Comparison of ENCODE assay signal across 13 cellular contexts in the genomic region with DNA sequence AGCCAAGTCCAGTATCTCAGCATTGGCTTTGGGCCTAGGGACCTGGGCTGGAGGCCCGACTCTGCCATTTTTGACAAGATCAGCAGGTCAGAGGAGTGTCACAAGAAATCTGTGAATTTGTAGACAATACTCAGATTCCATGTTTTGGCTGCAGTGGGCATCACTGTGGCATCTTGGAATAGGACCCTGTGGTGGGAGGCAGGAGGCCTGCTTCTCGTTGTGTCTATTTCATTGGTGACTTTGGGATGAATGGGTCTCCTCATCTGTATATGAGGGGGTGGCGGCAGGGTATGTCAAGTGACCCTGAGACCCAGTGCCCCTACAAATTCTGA. TPM values are rescaled to one million over a fixed set of nuclear protein-coding genes. Genes with fewer than 3 reads are reported as not detected.
A peak's percentile ranks its signal among the peaks of the same experiment; 100 is the strongest.
DNase-seq lines count a peak whose midpoint lies in the region; ATAC-seq, FAIRE-seq and TF ChIP-seq lines count a peak whose summit lies in the region.
"Had no signal": no experiment of that assay in that cellular context is flagged by ENCODE, and none has a peak within 500 bp of the region (broad histone marks: within the 10 kb centered on the region; RNA-seq: fewer than 3 reads in every experiment).

No MANE protein-coding gene starts in this region.

- peak overlapping the region; percentile 95 for H3K4me2 ChIP-seq in HepG2 (ENCODE audit: low read depth, low read length)

- WGBS in HepG2 (ENCODE audit: low lambda C conversion rate) = 55% methylated on average over 3 of the region's 3 CpGs
- WGBS in right lobe of liver (ENCODE audit: insufficient coverage, low coverage, low lambda C conversion rate, missing lambda C conversion rate) = 51% methylated on average over 3 of the region's 3 CpGs

- H3K9ac ChIP-seq in HepG2 (ENCODE audit: insufficient read depth, low read depth, low read length) = no peak overlapping the region

- in situ Hi-C loops in HepG2 (cut with HindIII; ENCODE audit: extremely low pct_ligation_motif_present, low pct_unique_long_range_greater_than_20kb) = no loop called here
- in situ Hi-C loops in GM13977 (cut with MboI; ENCODE audit: low pct_unique_long_range_greater_than_20kb, low sequenced_read_pairs, unreplicated experiment) = no loop called here

- CTCF ChIA-PET in HepG2 (lab: Yijun Ruan, JAX; ENCODE audit: low intra/inter-chr PET ratio, low total read pairs) (interaction anchor here (2.1 to 5.1 kb wide), 3 partner anchors 60 to 176 kb away, joined by 7 to 54 read pairs (median 37); no protein-coding TSS in a partner anchor), T-cell (lab: Charles Lee) (interaction anchor here (1.3 to 1.7 kb wide), 4 partner anchors 162 to 182 kb away, joined by 5 to 10 read pairs (median 8); a partner anchor contains a TSS)

- POLR2A ChIA-PET in HepG2 (lab: Yijun Ruan, JAX) (interaction anchor here (1.0 to 2.7 kb wide), 6 partner anchors 10 to 180 kb away, joined by 4 to 60 read pairs (median 6); no protein-coding TSS in a partner anchor), T-cell (lab: Charles Lee) (no interaction called here)

- H3K36me3 Mint-ChIP-seq in T-cell = peaks cover 10% of the 10 kb centered on the region

- intact Hi-C loops in HepG2 (cut with micrococcal nuclease; ENCODE audit: unreplicated experiment) = loop anchor here (1.0 kb wide), 1 partner anchor 176 kb away; no protein-coding TSS in a partner anchor
- intact Hi-C loops in right lobe of liver (cut with DNase I) = loop anchor here (2.0 to 5.0 kb wide), 2 partner anchors 174 to 178 kb away; no protein-coding TSS in a partner anchor

- H3K27ac Mint-ChIP-seq in T-cell = peak overlapping the region; percentile 34 to 40

- TF ChIP-seq CTCF in HepG2 (CRISPR knock-in tag; IDR thresholded peaks at IDR 0.05) (no peak), right lobe of liver (IDR thresholded peaks at IDR 0.05) (no peak), GM13977 (IDR thresholded peaks at IDR 0.05; ENCODE audit: extremely low read depth, insufficient read depth, missing control alignments) (no peak)

- H3K27ac ChIP-seq in HepG2 (ENCODE audit: extremely low read length, insufficient read depth, low read length) (no peak overlapping the region), right lobe of liver (no peak overlapping the region), epithelial cell of prostate (peak overlapping the region; percentile 96)

- peak overlapping the region; percentile 6 to 94 (median 60) for H3K4me3 Mint-ChIP-seq in T-cell

- BruUV-seq in HepG2 (replicated peaks; lab: Mats Ljungman, UMichigan) = no TSS peak

- H3K36me3 ChIP-seq in HepG2 (replicated peaks in 1 of 2; ENCODE audit: control insufficient read depth in 1 of 2, insufficient read depth in 2 of 2, low read length in 2 of 2) (peaks cover 33 to 48% of the 10 kb centered on the region in 2 experiments; a peak in 4 of 5 replicates), right lobe of liver (peaks cover 0 to 6% (median 0%) of the 10 kb centered on the region in 4 donors)

- ATAC-seq in HepG2 = no peak
- ATAC-seq in right lobe of liver = no peak
- ATAC-seq in T-cell (replicated peaks in 1 of 4) = no peak

- H3K4me1 Mint-ChIP-seq in T-cell = peaks cover 44 to 51% (median 50%) of the 10 kb centered on the region in 3 donors

- no peak for FAIRE-seq in HepG2 (lab: Jason Lieb, UNC)

- H3K79me2 ChIP-seq in HepG2 (ENCODE audit: insufficient read depth, low read length) = peaks cover 88% of the 10 kb centered on the region

- H3K4me3 ChIP-seq in HepG2 (replicated peaks in 1 of 3; ENCODE audit: insufficient read depth in 1 of 3, low read depth in 2 of 3, low read length in 3 of 3) (peak overlapping the region in 1 of 3 experiments; percentile 98; a peak in 1 of 6 replicates), right lobe of liver (no peak overlapping the region)

- TF ChIP-seq RAD21 in HepG2 (CRISPR knock-in tag; IDR thresholded peaks at IDR 0.05) = no peak

- H3K9me3 ChIP-seq in HepG2 (ENCODE audit: low read length) = no peaks in the 10 kb centered on the region
- no peaks in the 10 kb centered on the region for H3K9me3 ChIP-seq in right lobe of liver
- H3K9me3 ChIP-seq: ascending aorta had no signal

- H3K4me1 ChIP-seq in HepG2 (ENCODE audit: insufficient read depth, low read length) (peaks cover 56% of the 10 kb centered on the region), right lobe of liver (peaks cover 0 to 22% (median 2%) of the 10 kb centered on the region in 4 donors)

- H3K27me3 Mint-ChIP-seq in T-cell = no peaks in the 10 kb centered on the region

- H3K27me3 ChIP-seq in HepG2 (ENCODE audit: control insufficient read depth in 1 of 2, insufficient read depth in 2 of 2, low read length in 2 of 2) = no peaks in the 10 kb centered on the region; a peak in 1 of 5 replicates
- no peaks in the 10 kb centered on the region for H3K27me3 ChIP-seq in right lobe of liver
- H3K27me3 ChIP-seq: ascending aorta had no signal

- H3K9me3 Mint-ChIP-seq in T-cell = no peaks in the 10 kb centered on the region

- no peak overlapping the region for H2AFZ ChIP-seq in HepG2 (ENCODE audit: low read length)

- no peak for TF ChIP-seq EP300 in HepG2 (IDR thresholded peaks at IDR 0.05; ENCODE audit: low read depth in 2 of 2, low read length in 2 of 2)
- no peak for TF ChIP-seq EP300 in HepG2 (CRISPR knock-in tag; IDR thresholded peaks at IDR 0.05; ENCODE audit: borderline replicate concordance)

- H4K20me1 ChIP-seq in HepG2 (ENCODE audit: insufficient read depth, low read length) = peaks cover 73% of the 10 kb centered on the region

- DNase-seq in HepG2 (ENCODE audit: low spot score) (no peak), right lobe of liver (no peak), T-cell (no peak), epithelial cell of prostate (ENCODE audit: low read depth, low spot score) (no peak), NCI-H1105 treated with DMSO at 0.1 percent for 48 hours (lab: John Stamatoyannopoulos, UW) (no peak), nucleus accumbens (lab: John Stamatoyannopoulos, UW) (no peak), HuH-7.5 (ENCODE audit: low spot score) (no peak), GM13977 (ENCODE audit: low spot score) (no peak)

- no peak for TF ChIP-seq POLR2A in HepG2 (IDR thresholded peaks at IDR 0.05; ENCODE audit: insufficient read depth in 1 of 2, low read depth in 2 of 2, low read length in 2 of 2)
- TF ChIP-seq POLR2A in right lobe of liver (IDR thresholded peaks at IDR 0.05) = no peak

RNA-seq across cellular contexts. Expression of a gene that starts 3.3 kb away (rescaled TPM):
- total RNA-seq in HepG2 (2016; rRNA removed; fragmentation: Illumina TruSeq; extraction: Trizol) (13.5 and 17.5 TPM in 2 replicates), right lobe of liver (1 to 10 TPM; 3.6 to 9.4 (median 5.8) TPM), T-cell (10 to 100 TPM; 25.2 to 40.3 (median 37.8) TPM)
- total RNA-seq in HepG2 (2016; cell fraction: cytosol; rRNA removed; fragmentation: Illumina TruSeq; extraction: Trizol; ENCODE audit: low read depth) = 3.3 and 3.4 TPM in 2 replicates
- total RNA-seq in HepG2 (2016; cell fraction: insoluble cytoplasmic fraction; rRNA removed; fragmentation: Illumina TruSeq; extraction: Trizol) = 14.9 and 16.1 TPM in 2 replicates
- 10.8 and 11.9 TPM in 2 replicates for total RNA-seq in HepG2 (2016; cell fraction: membrane; rRNA removed; fragmentation: Illumina TruSeq; extraction: Trizol)
- total RNA-seq in HepG2 (2016; cell fraction: nucleus; rRNA removed; fragmentation: Illumina TruSeq; extraction: Trizol) = 15.0 and 15.3 TPM in 2 replicates
- polyA plus RNA-seq in HepG2 (2011; rRNA removed) = 6.2 and 8.1 TPM in 2 replicates
- polyA plus RNA-seq in HepG2 (2011; cell fraction: cytosol; rRNA removed) = 3.4 and 5.1 TPM in 2 replicates
- 22.0 and 24.2 TPM in 2 replicates for polyA plus RNA-seq in HepG2 (2011; cell fraction: nucleus; rRNA removed)
- polyA plus RNA-seq in HepG2 (2012) = 14.6 and 19.5 TPM in 2 replicates
- polyA plus RNA-seq in HepG2 (2016; cell fraction: cytosol; fragmentation: Illumina TruSeq; extraction: Trizol; ENCODE audit: low read depth) = 1.9 and 2.1 TPM in 2 replicates
- 20.1 and 30.7 TPM in 2 replicates for polyA plus RNA-seq in HepG2 (2016; cell fraction: insoluble cytoplasmic fraction; fragmentation: Illumina TruSeq; extraction: Trizol; ENCODE audit: low read depth)
- 5.4 and 6.0 TPM in 2 replicates for polyA plus RNA-seq in HepG2 (2016; cell fraction: membrane; fragmentation: Illumina TruSeq; extraction: Trizol; ENCODE audit: low read depth)
- 23.1 and 30.5 TPM in 2 replicates for polyA plus RNA-seq in HepG2 (2016; cell fraction: nucleus; fragmentation: Illumina TruSeq; extraction: Trizol; ENCODE audit: insufficient read depth, low read depth)
- polyA minus RNA-seq in HepG2 (2011; rRNA and poly(A)+ RNA removed; ENCODE audit: low replicate concordance) = 26.0 and 33.5 TPM in 2 replicates
- 17.1 and 17.5 TPM in 2 replicates for polyA minus RNA-seq in HepG2 (2011; cell fraction: cytosol; rRNA and poly(A)+ RNA removed)
- 20.3 and 23.0 TPM in 2 replicates for polyA minus RNA-seq in HepG2 (2011; cell fraction: nucleus; rRNA and poly(A)+ RNA removed)

RNA-seq across cellular contexts. Expression of a gene that starts 53.1 kb away (rescaled TPM):
- total RNA-seq in HepG2 (2016; rRNA removed; fragmentation: Illumina TruSeq; extraction: Trizol) = not detected in 2 replicates
- total RNA-seq in HepG2 (2016; cell fraction: cytosol; rRNA removed; fragmentation: Illumina TruSeq; extraction: Trizol; ENCODE audit: low read depth) = not detected in 2 replicates
- total RNA-seq in HepG2 (2016; cell fraction: insoluble cytoplasmic fraction; rRNA removed; fragmentation: Illumina TruSeq; extraction: Trizol) = 0.09 TPM in 1 of 2 replicates, not detected in the other
- not detected in 2 replicates for total RNA-seq in HepG2 (2016; cell fraction: membrane; rRNA removed; fragmentation: Illumina TruSeq; extraction: Trizol)
- not detected in 2 replicates for total RNA-seq in HepG2 (2016; cell fraction: nucleus; rRNA removed; fragmentation: Illumina TruSeq; extraction: Trizol)
- not detected in 2 replicates for polyA plus RNA-seq in HepG2 (2011; rRNA removed)
- not detected in 2 replicates for polyA plus RNA-seq in HepG2 (2011; cell fraction: cytosol; rRNA removed)
- 0.07 and 0.11 TPM in 2 replicates for polyA plus RNA-seq in HepG2 (2011; cell fraction: nucleus; rRNA removed)
- not detected in 2 replicates for polyA plus RNA-seq in HepG2 (2012)
- polyA plus RNA-seq in HepG2 (2016; cell fraction: cytosol; fragmentation: Illumina TruSeq; extraction: Trizol; ENCODE audit: low read depth) = not detected in 2 replicates
- polyA plus RNA-seq in HepG2 (2016; cell fraction: insoluble cytoplasmic fraction; fragmentation: Illumina TruSeq; extraction: Trizol; ENCODE audit: low read depth) = not detected in 2 replicates
- not detected in 2 replicates for polyA plus RNA-seq in HepG2 (2016; cell fraction: membrane; fragmentation: Illumina TruSeq; extraction: Trizol; ENCODE audit: low read depth)
- not detected in 2 replicates for polyA plus RNA-seq in HepG2 (2016; cell fraction: nucleus; fragmentation: Illumina TruSeq; extraction: Trizol; ENCODE audit: insufficient read depth, low read depth)
- not detected in 2 replicates for polyA minus RNA-seq in HepG2 (2011; rRNA and poly(A)+ RNA removed; ENCODE audit: low replicate concordance)
- polyA minus RNA-seq in HepG2 (2011; cell fraction: cytosol; rRNA and poly(A)+ RNA removed) = not detected in 2 replicates
- polyA minus RNA-seq in HepG2 (2011; cell fraction: nucleus; rRNA and poly(A)+ RNA removed) = not detected in 2 replicates
- under 1 TPM in 3 of 6 experiments, not detected in 3; 0.19 to 0.51 (median 0.22) TPM for total RNA-seq in right lobe of liver
- not detected for total RNA-seq in T-cell
- total RNA-seq: activated CD8-positive, alpha-beta memory T cell treated with anti-CD3 and anti-CD28 coated beads for 36 hours; ascending aorta; LHCN-M2; osteoblast; T-helper 2 cell treated with Interferon-gamma antibody and Interleukin-4, amounts not matched to agents 100 ng/mL and 5 ng/mL, for 36 hours had no signal
